22 cellular contexts compared by ENCODE assay signal in the genomic region with DNA sequence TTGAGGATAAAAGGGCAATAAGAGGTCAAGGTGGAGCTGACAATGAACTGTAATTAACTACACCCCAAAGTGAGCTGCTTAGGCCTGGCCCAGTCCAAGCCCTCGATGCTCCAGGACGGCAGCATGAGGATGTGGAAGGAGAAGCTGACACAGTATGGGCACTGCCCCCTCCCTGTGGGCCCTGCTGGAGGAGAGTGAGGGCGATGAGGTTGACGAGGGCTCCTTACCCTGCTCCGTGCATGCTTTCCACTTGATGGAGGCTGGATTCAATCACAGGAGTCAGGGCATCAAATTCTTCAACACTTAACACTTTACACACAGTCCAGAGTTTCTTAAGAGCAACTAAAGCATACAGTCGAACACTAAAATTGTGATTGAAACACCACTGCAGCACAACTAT.
"Had no signal": no experiment of that assay in that cellular context is flagged by ENCODE, and none has a peak within 500 bp of the region (broad histone marks: within the 10 kb centered on the region; RNA-seq: fewer than 3 reads in every experiment).

No MANE protein-coding gene starts in this region.

- H3K27me3 ChIP-seq: esophagus squamous epithelium, gastrocnemius medialis, left lung, neural progenitor cell, sigmoid colon, uterus had no signal

- H3K9me3 Mint-ChIP-seq: activated CD4-positive, alpha-beta memory T cell treated with anti-CD3 and anti-CD28 coated beads, Interleukin-2, amount 10 ng/mL, durations not matched to agents 7 days and 5 days; naive thymus-derived CD8-positive, alpha-beta T cell; neural progenitor cell; stimulated activated memory B cell treated with anti-CD40 and anti-IgM and Interleukin-4, amounts not matched to agents 10 μg/mL and 1 μg/mL and 100 μg/mL, for 72 hours had no signal

- H3K9me3 ChIP-seq: esophagus squamous epithelium, gastrocnemius medialis, left lung, sigmoid colon, uterus had no signal

- H3K4me1 Mint-ChIP-seq: neural progenitor cell had no signal

- H3K4me3 ChIP-seq: coronary artery, esophagus squamous epithelium, gastrocnemius medialis, left lung, neural progenitor cell, sigmoid colon, smooth muscle cell, uterus had no signal

- DNase-seq: activated CD4-positive, alpha-beta memory T cell treated with anti-CD3 and anti-CD28 coated beads, Interleukin-2, amount 10 ng/mL, durations not matched to agents 7 days and 5 days; activated CD4-positive, CD25-positive, alpha-beta regulatory T cell treated with anti-CD3 and anti-CD28 coated beads, Interleukin-2, amount 50 U/mL, for 72 hours; amygdala; cerebellar nuclear complex; esophagus squamous epithelium; gastrocnemius medialis; hippocampal formation; kidney glomerular epithelial cell; left lung; naive thymus-derived CD8-positive, alpha-beta T cell; retina; sigmoid colon; stimulated activated CD4-positive, alpha-beta T cell treated with anti-CD3 and anti-CD28 coated beads, Interleukin-15, amount 100 ng/mL, for 24 hours; trophoblast cell; uterus; WERI-Rb-1 had no signal

- H3K4me1 ChIP-seq: neural progenitor cell, uterus had no signal

- H3K27me3 Mint-ChIP-seq: activated CD4-positive, alpha-beta memory T cell treated with anti-CD3 and anti-CD28 coated beads, Interleukin-2, amount 10 ng/mL, durations not matched to agents 7 days and 5 days; activated naive CD8-positive, alpha-beta T cell; naive thymus-derived CD8-positive, alpha-beta T cell; progenitor cell of endocrine pancreas; stimulated activated memory B cell treated with anti-CD40 and anti-IgM and Interleukin-4, amounts not matched to agents 10 μg/mL and 1 μg/mL and 100 μg/mL, for 72 hours had no signal

- H3K36me3 ChIP-seq: gastrocnemius medialis, uterus had no signal

- H3K4me3 Mint-ChIP-seq: activated CD4-positive, alpha-beta memory T cell treated with anti-CD3 and anti-CD28 coated beads, Interleukin-2, amount 10 ng/mL, durations not matched to agents 7 days and 5 days; activated naive CD8-positive, alpha-beta T cell; naive thymus-derived CD8-positive, alpha-beta T cell; neural progenitor cell; stimulated activated memory B cell treated with anti-CD40 and anti-IgM and Interleukin-4, amounts not matched to agents 10 μg/mL and 1 μg/mL and 100 μg/mL, for 72 hours had no signal

- ATAC-seq: gastrocnemius medialis; left lung; naive thymus-derived CD8-positive, alpha-beta T cell; stimulated activated memory B cell treated with anti-CD40 and anti-IgM and Interleukin-4, amounts not matched to agents 10 μg/mL and 1 μg/mL and 100 μg/mL, for 72 hours had no signal

- H3K27ac ChIP-seq: coronary artery, esophagus squamous epithelium, left lung, neural progenitor cell, sigmoid colon, uterus, WERI-Rb-1 had no signal

- H3K27ac Mint-ChIP-seq: activated CD4-positive, alpha-beta memory T cell treated with anti-CD3 and anti-CD28 coated beads, Interleukin-2, amount 10 ng/mL, durations not matched to agents 7 days and 5 days; neural progenitor cell; progenitor cell of endocrine pancreas had no signal
